ENCODE assay signal across 19 cellular contexts in the genomic region with DNA sequence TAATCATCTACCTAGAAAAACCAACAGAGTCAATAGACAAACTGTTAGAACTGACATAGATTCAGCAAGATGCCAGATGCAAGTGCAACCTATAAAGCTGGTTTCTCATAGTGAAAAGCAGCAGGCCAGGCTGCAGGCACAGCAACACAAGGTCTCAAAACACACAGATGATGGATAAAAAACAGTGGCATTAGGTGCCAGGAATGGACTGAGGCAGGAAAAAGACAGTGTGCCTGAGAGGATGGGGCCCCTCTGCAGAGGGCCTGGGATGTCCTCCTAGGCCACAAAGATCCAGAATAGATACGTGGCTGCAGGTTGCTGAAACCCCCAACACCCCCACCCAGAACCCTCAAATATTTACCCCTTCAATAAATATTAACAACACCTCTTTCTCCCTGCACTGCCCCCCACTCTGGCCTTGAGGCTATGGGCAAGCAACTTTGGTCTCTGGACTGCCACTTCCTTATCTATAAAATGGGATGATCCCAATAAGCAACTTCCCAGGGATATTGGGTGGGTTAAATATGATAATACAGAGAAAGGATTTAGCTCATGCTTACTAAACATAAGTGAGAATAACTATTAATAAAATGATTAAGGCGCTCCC. TPM values are rescaled to one million over a fixed set of nuclear protein-coding genes. Genes with fewer than 3 reads are reported as not detected.
"Had no signal": no experiment of that assay in that cellular context is flagged by ENCODE, and none has a peak within 500 bp of the region (broad histone marks: within the 10 kb centered on the region; RNA-seq: fewer than 3 reads in every experiment).

No MANE protein-coding gene starts in this region.

- H3K36me3 Mint-ChIP-seq: activated naive CD4-positive, alpha-beta T cell treated with anti-CD3 and anti-CD28 coated beads, Interleukin-2, amount 10 ng/mL, durations not matched to agents 7 days and 5 days; activated naive CD8-positive, alpha-beta T cell treated with anti-CD3 and anti-CD28 coated beads for 36 hours had no signal

- H3K4me3 ChIP-seq: PC-9 had no signal

- DNase-seq: activated CD4-positive, alpha-beta memory T cell treated with anti-CD3 and anti-CD28 coated beads, Interleukin-2, amount 10 ng/mL, durations not matched to agents 7 days and 5 days; activated CD4-positive, alpha-beta T cell treated with anti-CD3 and anti-CD28 coated beads for 36 hours; activated CD4-positive, alpha-beta T cell treated with anti-CD3 and anti-CD28 coated beads, Interleukin-2, amount 50 U/mL, for 1 hour; activated gamma-delta T cell treated with Interleukin-2 at 50 U/mL for 16 hours; activated naive CD4-positive, alpha-beta T cell treated with anti-CD3 and anti-CD28 coated beads, Interleukin-2, amount 10 ng/mL, durations not matched to agents 7 days and 5 days; activated naive CD8-positive, alpha-beta T cell treated with anti-CD3 and anti-CD28 coated beads for 36 hours; activated T-cell treated with anti-CD3 and anti-CD28 coated beads for 4 hours; activated T-cell treated with anti-CD3 and anti-CD28 coated beads, Interleukin-2, amount 50 U/mL, for 48 hours; caudate nucleus; Karpas-422; NCI-H1436 treated with DMSO at 0.1 percent for 48 hours; NCI-H187; NCI-H510A treated with DMSO at 0.1 percent for 48 hours; PC-9; T-helper 1 cell; WERI-Rb-1 had no signal

- H3K9me3 Mint-ChIP-seq: activated naive CD4-positive, alpha-beta T cell treated with anti-CD3 and anti-CD28 coated beads, Interleukin-2, amount 10 ng/mL, durations not matched to agents 7 days and 5 days had no signal

- H3K36me3 ChIP-seq: WERI-Rb-1 had no signal

- H3K4me3 Mint-ChIP-seq: activated CD4-positive, alpha-beta memory T cell treated with anti-CD3 and anti-CD28 coated beads, Interleukin-2, amount 10 ng/mL, durations not matched to agents 7 days and 5 days; activated CD4-positive, alpha-beta T cell treated with anti-CD3 and anti-CD28 coated beads for 36 hours; activated naive CD4-positive, alpha-beta T cell treated with anti-CD3 and anti-CD28 coated beads, Interleukin-2, amount 10 ng/mL, durations not matched to agents 7 days and 5 days; activated naive CD8-positive, alpha-beta T cell treated with anti-CD3 and anti-CD28 coated beads for 36 hours; activated T-helper 17 cell treated with anti-CD3 and anti-CD28 coated beads, Interleukin-2, amount 50 U/mL, for 72 hours had no signal

- H3K4me1 Mint-ChIP-seq: activated CD4-positive, alpha-beta memory T cell treated with anti-CD3 and anti-CD28 coated beads, Interleukin-2, amount 10 ng/mL, durations not matched to agents 7 days and 5 days; activated CD4-positive, alpha-beta T cell treated with anti-CD3 and anti-CD28 coated beads for 36 hours; activated naive CD4-positive, alpha-beta T cell treated with anti-CD3 and anti-CD28 coated beads, Interleukin-2, amount 10 ng/mL, durations not matched to agents 7 days and 5 days; activated naive CD8-positive, alpha-beta T cell treated with anti-CD3 and anti-CD28 coated beads for 36 hours; activated T-helper 17 cell treated with anti-CD3 and anti-CD28 coated beads, Interleukin-2, amount 50 U/mL, for 72 hours had no signal

- H3K27ac ChIP-seq: PC-9, WERI-Rb-1 had no signal

- H3K27ac Mint-ChIP-seq: activated CD4-positive, alpha-beta memory T cell treated with anti-CD3 and anti-CD28 coated beads, Interleukin-2, amount 10 ng/mL, durations not matched to agents 7 days and 5 days; activated CD4-positive, alpha-beta T cell treated with anti-CD3 and anti-CD28 coated beads for 36 hours; activated naive CD4-positive, alpha-beta T cell treated with anti-CD3 and anti-CD28 coated beads, Interleukin-2, amount 10 ng/mL, durations not matched to agents 7 days and 5 days; activated naive CD8-positive, alpha-beta T cell treated with anti-CD3 and anti-CD28 coated beads for 36 hours; activated T-helper 17 cell treated with anti-CD3 and anti-CD28 coated beads, Interleukin-2, amount 50 U/mL, for 72 hours had no signal

RNA-seq across cellular contexts. Expression of gene FGD5, which starts 35.2 kb away (rescaled TPM):
- total RNA-seq: activated CD8-positive, alpha-beta memory T cell treated with anti-CD3 and anti-CD28 coated beads for 36 hours; PC-9; SK-MEL-5 had no signal
